In the genomic region with DNA sequence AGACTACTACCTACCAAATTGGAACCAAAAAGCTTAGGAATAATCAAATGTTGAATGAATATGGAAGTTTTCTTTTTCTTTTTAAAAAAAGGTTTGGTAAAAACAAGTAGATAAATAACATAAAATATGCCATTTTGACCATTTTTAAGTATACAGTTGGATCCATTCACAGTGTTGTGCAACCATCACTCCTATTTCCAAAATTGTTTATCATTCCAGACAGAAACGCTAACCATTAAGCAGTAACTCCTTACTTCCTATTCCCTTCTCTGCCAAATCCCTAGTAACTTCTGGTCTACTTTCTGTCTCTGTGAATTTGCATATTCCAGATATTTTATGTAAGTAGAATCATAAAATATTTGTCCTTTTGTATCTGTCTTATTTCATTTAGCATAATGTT, we compare ENCODE assay signal across 23 cellular contexts. TPM values are rescaled to one million over a fixed set of nuclear protein-coding genes. Genes with fewer than 3 reads are reported as not detected.
DNase-seq lines count a peak whose midpoint lies in the region; ATAC-seq and TF ChIP-seq lines count a peak whose summit lies in the region.
"Had no signal": no experiment of that assay in that cellular context is flagged by ENCODE, and none has a peak within 500 bp of the region (broad histone marks: within the 10 kb centered on the region; RNA-seq: fewer than 3 reads in every experiment).

No MANE protein-coding gene starts in this region.

- H3K9me2 ChIP-seq in PC-9 (ENCODE audit: insufficient read depth): no peaks in the 10 kb centered on the region

- peaks cover 14% of the 10 kb centered on the region; the same call in 1 of the 2 replicates for H4K20me1 ChIP-seq in PC-9 (ENCODE audit: insufficient read depth)

- H3K4me3 ChIP-seq in fibroblast of villous mesenchyme (ENCODE audit: low read depth, low read length) (no peak overlapping the region), subcutaneous abdominal adipose tissue (ENCODE audit: low read depth in 1 of 5, low read length in 5 of 5) (no peak overlapping the region), PC-9 (no peak overlapping the region)
- H3K4me3 ChIP-seq: BLaER1, heart left ventricle had no signal

- POLR2A ChIA-PET in PC-9 (lab: Charles Lee; ENCODE audit: unreplicated experiment): no interaction called here

- no peak overlapping the region for H3K4me2 ChIP-seq in PC-9
- H3K4me2 ChIP-seq: BLaER1 had no signal

- H3K27ac ChIP-seq in subcutaneous abdominal adipose tissue (ENCODE audit: low read depth, low read length): peak overlapping the region; percentile 32
- no peak overlapping the region for H3K27ac ChIP-seq in PC-9
- H3K27ac ChIP-seq: BLaER1 had no signal

- no peak overlapping the region for H3K4me3 Mint-ChIP-seq in activated naive CD8-positive, alpha-beta T cell
- H3K4me3 Mint-ChIP-seq in activated naive CD8-positive, alpha-beta T cell treated with anti-CD3 and anti-CD28 coated beads, Interleukin-2, amount 50 U/mL, for 24 hours: no peak overlapping the region
- no peak overlapping the region for H3K4me3 Mint-ChIP-seq in activated T-helper 17 cell treated with anti-CD3 and anti-CD28 coated beads, Interleukin-2, amount 50 U/mL, for 72 hours
- H3K4me3 Mint-ChIP-seq: activated B cell treated with CpG ODN at 0.5 μM for 24 hours; activated CD4-positive, alpha-beta memory T cell treated with anti-CD3 and anti-CD28 coated beads, Interleukin-2, amount 10 ng/mL, durations not matched to agents 7 days and 5 days; activated naive CD4-positive, alpha-beta T cell treated with anti-CD3 and anti-CD28 coated beads for 36 hours; activated T-cell treated with anti-CD3 and anti-CD28 coated beads, Interleukin-2, amount 50 U/mL, for 4 hours; dendritic cell treated with granulocyte-macrophage colony-stimulating factor and Interleukin-4, amounts not matched to agents 40 ng/mL and 50 ng/mL, for 4 days; stimulated activated memory B cell treated with anti-CD40 and anti-IgM and Interleukin-4, amounts not matched to agents 10 μg/mL and 1 μg/mL and 100 μg/mL, for 72 hours had no signal

- H3K4me1 ChIP-seq in subcutaneous abdominal adipose tissue (ENCODE audit: control insufficient read depth in 5 of 5, insufficient read depth in 5 of 5, low read length in 5 of 5) (peaks cover 0 to 38% (median 22%) of the 10 kb centered on the region in 5 donors), PC-9 (replicated peaks; ENCODE audit: insufficient read depth) (peaks cover 14% of the 10 kb centered on the region; the same call in 1 of the 2 replicates)
- H3K4me1 ChIP-seq: BLaER1 had no signal

- H3K36me3 ChIP-seq in subcutaneous abdominal adipose tissue (ENCODE audit: control insufficient read depth in 5 of 5, insufficient read depth in 5 of 5, low read length in 5 of 5): peaks cover 12 to 41% (median 37%) of the 10 kb centered on the region in 5 donors
- peaks cover 27% of the 10 kb centered on the region for H3K36me3 ChIP-seq in PC-9 (ENCODE audit: low read depth)

- intact Hi-C loops in PC-9 (cut with micrococcal nuclease; ENCODE audit: unreplicated experiment): no loop called here

- H3K27ac Mint-ChIP-seq in activated naive CD8-positive, alpha-beta T cell: peak overlapping the region; percentile 41
- no peak overlapping the region for H3K27ac Mint-ChIP-seq in activated naive CD8-positive, alpha-beta T cell treated with anti-CD3 and anti-CD28 coated beads, Interleukin-2, amount 50 U/mL, for 24 hours
- peak overlapping the region; percentile 5 for H3K27ac Mint-ChIP-seq in activated T-helper 17 cell treated with anti-CD3 and anti-CD28 coated beads, Interleukin-2, amount 50 U/mL, for 72 hours
- H3K27ac Mint-ChIP-seq: activated B cell treated with CpG ODN at 0.5 μM for 24 hours; activated CD4-positive, alpha-beta memory T cell treated with anti-CD3 and anti-CD28 coated beads, Interleukin-2, amount 10 ng/mL, durations not matched to agents 7 days and 5 days; dendritic cell treated with granulocyte-macrophage colony-stimulating factor and Interleukin-4, amounts not matched to agents 40 ng/mL and 50 ng/mL, for 4 days; stimulated activated memory B cell treated with anti-CD40 and anti-IgM and Interleukin-4, amounts not matched to agents 10 μg/mL and 1 μg/mL and 100 μg/mL, for 72 hours had no signal

- no peak for DNase-seq in activated naive CD8-positive, alpha-beta T cell treated with anti-CD3 and anti-CD28 coated beads, Interleukin-2, amount 50 U/mL, for 24 hours
- DNase-seq in fibroblast of villous mesenchyme (ENCODE audit: low read depth) (peak; percentile 71), PC-9 (no peak)
- DNase-seq: activated B cell treated with CpG ODN at 0.5 μM for 24 hours; activated CD4-positive, alpha-beta memory T cell treated with anti-CD3 and anti-CD28 coated beads, Interleukin-2, amount 10 ng/mL, durations not matched to agents 7 days and 5 days; activated naive CD4-positive, alpha-beta T cell treated with anti-CD3 and anti-CD28 coated beads for 36 hours; activated T-cell treated with anti-CD3 and anti-CD28 coated beads, Interleukin-2, amount 50 U/mL, for 4 hours; aorta; foreskin fibroblast; heart left ventricle; NCI-H1417 treated with DMSO at 0.1 percent for 48 hours; OCI-M1; stimulated activated CD4-positive, alpha-beta T cell treated with anti-CD3 and anti-CD28 coated beads, Interleukin-2, amount 100 ng/mL, for 48 hours; T1000 had no signal

- no peak for ATAC-seq in activated naive CD8-positive, alpha-beta T cell treated with anti-CD3 and anti-CD28 coated beads, Interleukin-2, amount 50 U/mL, for 24 hours
- ATAC-seq in activated T-helper 17 cell treated with anti-CD3 and anti-CD28 coated beads, Interleukin-2, amount 50 U/mL, for 72 hours (replicated peaks): no peak
- no peak for ATAC-seq in activated CD4-positive, CD25-positive, alpha-beta regulatory T cell treated with anti-CD3 and anti-CD28 coated beads, Interleukin-2, amount 50 U/mL, for 24 hours
- ATAC-seq in GM21381 (IDR thresholded peaks at IDR 0.05; ENCODE audit: unreplicated experiment): no peak
- ATAC-seq: activated T-cell treated with anti-CD3 and anti-CD28 coated beads, Interleukin-2, amount 50 U/mL, for 4 hours; heart left ventricle; Right ventricle myocardium inferior; stimulated activated memory B cell treated with anti-CD40 and anti-IgM and Interleukin-4, amounts not matched to agents 10 μg/mL and 1 μg/mL and 100 μg/mL, for 72 hours had no signal

- no peaks in the 10 kb centered on the region for H3K9me3 Mint-ChIP-seq in activated naive CD8-positive, alpha-beta T cell (ENCODE audit: low read depth)
- no peaks in the 10 kb centered on the region for H3K9me3 Mint-ChIP-seq in activated naive CD8-positive, alpha-beta T cell treated with anti-CD3 and anti-CD28 coated beads, Interleukin-2, amount 50 U/mL, for 24 hours
- no peaks in the 10 kb centered on the region for H3K9me3 Mint-ChIP-seq in activated T-helper 17 cell treated with anti-CD3 and anti-CD28 coated beads, Interleukin-2, amount 50 U/mL, for 72 hours
- H3K9me3 Mint-ChIP-seq: activated B cell treated with CpG ODN at 0.5 μM for 24 hours; activated CD4-positive, alpha-beta memory T cell treated with anti-CD3 and anti-CD28 coated beads, Interleukin-2, amount 10 ng/mL, durations not matched to agents 7 days and 5 days; activated naive CD4-positive, alpha-beta T cell treated with anti-CD3 and anti-CD28 coated beads for 36 hours; activated T-cell treated with anti-CD3 and anti-CD28 coated beads, Interleukin-2, amount 50 U/mL, for 4 hours; stimulated activated memory B cell treated with anti-CD40 and anti-IgM and Interleukin-4, amounts not matched to agents 10 μg/mL and 1 μg/mL and 100 μg/mL, for 72 hours had no signal

- BruUV-seq in PC-9 (replicated peaks; lab: Mats Ljungman, UMichigan): no TSS peak

- peaks cover 11% of the 10 kb centered on the region; the same call in 1 of the 2 replicates for H3F3A ChIP-seq in PC-9 (ENCODE audit: insufficient read depth, low read depth)

- H3K9me3 ChIP-seq in subcutaneous abdominal adipose tissue (ENCODE audit: control insufficient read depth in 5 of 5, low read length in 5 of 5): peaks cover 0 to 2% (median 0%) of the 10 kb centered on the region in 5 donors
- H3K9me3 ChIP-seq in PC-9 (ENCODE audit: insufficient read depth, low read depth): no peaks in the 10 kb centered on the region
- H3K9me3 ChIP-seq: BLaER1, heart left ventricle had no signal

- CTCF ChIA-PET in PC-9 (lab: Charles Lee): no interaction called here

- H3K9ac ChIP-seq in subcutaneous abdominal adipose tissue (ENCODE audit: low read length in 5 of 5): no peak overlapping the region
- H3K9ac ChIP-seq: BLaER1 had no signal

- H3K27me3 ChIP-seq in subcutaneous abdominal adipose tissue (ENCODE audit: control insufficient read depth in 5 of 5, insufficient read depth in 4 of 5, low read length in 5 of 5) (no peaks in the 10 kb centered on the region), PC-9 (ENCODE audit: insufficient read depth, low read depth) (no peaks in the 10 kb centered on the region)
- H3K27me3 ChIP-seq: BLaER1, heart left ventricle had no signal

- TF ChIP-seq CTCF in fibroblast of villous mesenchyme (IDR thresholded peaks at IDR 0.05; ENCODE audit: insufficient read depth, low read depth, low read length): no peak
- TF ChIP-seq CTCF in PC-9 (conservative IDR thresholded peaks at IDR 0.05): no peak

- H3K79me2 ChIP-seq in PC-9 (ENCODE audit: low read depth): peaks cover 23% of the 10 kb centered on the region

- H3K36me3 Mint-ChIP-seq in activated naive CD8-positive, alpha-beta T cell: peaks cover 3% of the 10 kb centered on the region
- peaks cover 51% of the 10 kb centered on the region for H3K36me3 Mint-ChIP-seq in activated naive CD8-positive, alpha-beta T cell treated with anti-CD3 and anti-CD28 coated beads, Interleukin-2, amount 50 U/mL, for 24 hours (ENCODE audit: low read depth)
- H3K36me3 Mint-ChIP-seq in activated T-helper 17 cell treated with anti-CD3 and anti-CD28 coated beads, Interleukin-2, amount 50 U/mL, for 72 hours (ENCODE audit: low read depth): peaks cover 8% of the 10 kb centered on the region

- H3K27me3 Mint-ChIP-seq in activated naive CD8-positive, alpha-beta T cell: no peaks in the 10 kb centered on the region
- no peaks in the 10 kb centered on the region for H3K27me3 Mint-ChIP-seq in activated naive CD8-positive, alpha-beta T cell treated with anti-CD3 and anti-CD28 coated beads, Interleukin-2, amount 50 U/mL, for 24 hours
- no peaks in the 10 kb centered on the region for H3K27me3 Mint-ChIP-seq in activated T-helper 17 cell treated with anti-CD3 and anti-CD28 coated beads, Interleukin-2, amount 50 U/mL, for 72 hours
- H3K27me3 Mint-ChIP-seq: activated B cell treated with CpG ODN at 0.5 μM for 24 hours; activated CD4-positive, alpha-beta memory T cell treated with anti-CD3 and anti-CD28 coated beads, Interleukin-2, amount 10 ng/mL, durations not matched to agents 7 days and 5 days; dendritic cell treated with granulocyte-macrophage colony-stimulating factor and Interleukin-4, amounts not matched to agents 40 ng/mL and 50 ng/mL, for 4 days; stimulated activated memory B cell treated with anti-CD40 and anti-IgM and Interleukin-4, amounts not matched to agents 10 μg/mL and 1 μg/mL and 100 μg/mL, for 72 hours had no signal

- H2AFZ ChIP-seq in PC-9: no peak overlapping the region

- peaks cover 17% of the 10 kb centered on the region for H3K4me1 Mint-ChIP-seq in activated naive CD8-positive, alpha-beta T cell (ENCODE audit: low read depth)
- no peaks in the 10 kb centered on the region for H3K4me1 Mint-ChIP-seq in activated naive CD8-positive, alpha-beta T cell treated with anti-CD3 and anti-CD28 coated beads, Interleukin-2, amount 50 U/mL, for 24 hours
- H3K4me1 Mint-ChIP-seq in activated T-helper 17 cell treated with anti-CD3 and anti-CD28 coated beads, Interleukin-2, amount 50 U/mL, for 72 hours: no peaks in the 10 kb centered on the region
- H3K4me1 Mint-ChIP-seq: activated B cell treated with CpG ODN at 0.5 μM for 24 hours; stimulated activated memory B cell treated with anti-CD40 and anti-IgM and Interleukin-4, amounts not matched to agents 10 μg/mL and 1 μg/mL and 100 μg/mL, for 72 hours had no signal

RNA-seq across cellular contexts. Expression of gene CD302, which starts 39.8 kb away (rescaled TPM):
- total RNA-seq in activated T-helper 17 cell treated with anti-CD3 and anti-CD28 coated beads, Interleukin-2, amount 50 U/mL, for 72 hours: under 1 TPM; 0.29 to 0.67 TPM
- 8.4 and 13.4 TPM in 2 replicates for total RNA-seq in fibroblast of villous mesenchyme
- 1.5 and 2.6 TPM in 2 replicates for total RNA-seq in PC-9 (2021)

RNA-seq across cellular contexts. Expression of gene MARCHF7, which starts 45.9 kb away (rescaled TPM):
- 10 to 100 TPM; 69.6 to 71.0 TPM for total RNA-seq in activated T-helper 17 cell treated with anti-CD3 and anti-CD28 coated beads, Interleukin-2, amount 50 U/mL, for 72 hours
- total RNA-seq in fibroblast of villous mesenchyme: 80.5 and 158 TPM in 2 replicates
- total RNA-seq in PC-9 (2021): 33.2 and 38.3 TPM in 2 replicates
